Comparison of ENCODE assay signal across 2 cellular contexts in genomic region chr11:58216476-58216875, GRCh38.
TF ChIP-seq lines count a peak whose summit lies in the region.

No MANE protein-coding gene starts in this region.

TF ChIP-seq in IMR-90, 13 proteins besides CTCF, POLR2A, EP300 and RAD21:
- TF ChIP-seq, protein P1, sequence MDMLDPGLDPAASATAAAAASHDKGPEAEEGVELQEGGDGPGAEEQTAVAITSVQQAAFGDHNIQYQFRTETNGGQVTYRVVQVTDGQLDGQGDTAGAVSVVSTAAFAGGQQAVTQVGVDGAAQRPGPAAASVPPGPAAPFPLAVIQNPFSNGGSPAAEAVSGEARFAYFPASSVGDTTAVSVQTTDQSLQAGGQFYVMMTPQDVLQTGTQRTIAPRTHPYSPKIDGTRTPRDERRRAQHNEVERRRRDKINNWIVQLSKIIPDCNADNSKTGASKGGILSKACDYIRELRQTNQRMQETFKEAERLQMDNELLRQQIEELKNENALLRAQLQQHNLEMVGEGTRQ (IDR thresholded peaks at IDR 0.05; ENCODE audit: low read depth, low read length), result no peak
- 0 out of 2 replicates have a peak, but pooled peaks have one; percentile 3 for TF ChIP-seq MAFK (IDR thresholded peaks at IDR 0.05; ENCODE audit: low read depth, low read length)
TF ChIP-seq in IMR-90: peak in this region for 1.

TF ChIP-seq in endothelial cell of umbilical vein, 7 proteins besides CTCF, POLR2A, EP300 and RAD21:
- no peak for TF ChIP-seq EZH2 (IDR thresholded peaks at IDR 0.05; ENCODE audit: borderline replicate concordance, low read depth, low read length, severe bottlenecking)
- no peak for TF ChIP-seq POLR2AphosphoS5 (IDR thresholded peaks at IDR 0.05; ENCODE audit: insufficient read depth, low read depth, low read length)
- TF ChIP-seq JUN (IDR thresholded peaks at IDR 0.05; ENCODE audit: borderline replicate concordance, insufficient read depth, insufficient read length, low read depth), result no peak
- no peak for TF ChIP-seq MYC (IDR thresholded peaks at IDR 0.05; ENCODE audit: low read depth, low read length)
- TF ChIP-seq FOS (IDR thresholded peaks at IDR 0.05; ENCODE audit: borderline replicate concordance, insufficient read depth, low read length), result no peak
- TF ChIP-seq, protein P2, sequence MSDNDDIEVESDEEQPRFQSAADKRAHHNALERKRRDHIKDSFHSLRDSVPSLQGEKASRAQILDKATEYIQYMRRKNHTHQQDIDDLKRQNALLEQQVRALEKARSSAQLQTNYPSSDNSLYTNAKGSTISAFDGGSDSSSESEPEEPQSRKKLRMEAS (IDR thresholded peaks at IDR 0.05; ENCODE audit: insufficient read depth, insufficient read length), result no peak
- TF ChIP-seq GATA2 (IDR thresholded peaks at IDR 0.05; ENCODE audit: insufficient read depth, insufficient read length, low read depth, low read length), result no peak
